Comparison of ENCODE assay signal across 1 cellular context in the genomic region with DNA sequence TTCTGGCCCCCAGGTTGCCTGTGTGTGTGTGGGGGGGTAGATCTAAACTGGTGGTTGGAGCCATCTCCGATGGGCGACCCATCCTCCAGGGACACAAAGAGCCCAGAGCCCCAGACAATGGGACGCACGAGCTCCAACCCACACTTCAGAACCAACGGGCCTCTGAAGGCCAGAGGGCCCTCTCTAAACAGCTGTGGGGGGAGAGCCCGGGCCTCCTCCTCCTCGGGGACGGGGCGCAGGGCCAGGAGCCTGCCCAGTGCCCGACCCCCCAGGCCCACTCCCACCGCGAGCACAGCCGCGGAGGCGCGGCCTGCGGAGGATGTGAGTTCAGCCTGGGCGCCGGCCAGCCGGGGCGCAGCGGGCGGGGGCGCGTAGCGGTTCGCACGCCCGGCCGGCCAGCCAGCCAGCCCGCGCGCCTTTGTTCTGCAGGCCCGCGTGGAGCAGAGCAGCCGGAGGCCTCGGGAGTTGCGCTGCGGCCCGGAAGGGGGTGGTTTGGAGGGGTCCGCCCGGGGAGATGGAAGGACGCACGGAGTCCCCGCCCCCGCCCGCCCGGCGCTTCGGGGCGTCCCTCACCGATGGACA.
TF ChIP-seq lines count a peak whose summit lies in the region.

No MANE protein-coding gene starts in this region.

TF ChIP-seq in IMR-90, 13 proteins besides CTCF, POLR2A, EP300 and RAD21 (continued from another document):
- TF ChIP-seq MAZ (IDR thresholded peaks at IDR 0.05; ENCODE audit: borderline replicate concordance, low read depth, low read length): no peak
- TF ChIP-seq RCOR1 (IDR thresholded peaks at IDR 0.05; ENCODE audit: insufficient replicate concordance, low read length): no peak
- no peak for TF ChIP-seq FOS (IDR thresholded peaks at IDR 0.05; ENCODE audit: low read depth, low read length)
- no peak for TF ChIP-seq USF2 (IDR thresholded peaks at IDR 0.05; ENCODE audit: low read depth, low read length)
- no peak for TF ChIP-seq SMC3 (IDR thresholded peaks at IDR 0.05; ENCODE audit: low read depth, low read length)
- TF ChIP-seq BHLHE40 (IDR thresholded peaks at IDR 0.05; ENCODE audit: low read depth, low read length): no peak
- no peak for TF ChIP-seq CEBPB (IDR thresholded peaks at IDR 0.05; ENCODE audit: low read depth, low read length)
- TF ChIP-seq RFX5 (IDR thresholded peaks at IDR 0.05; ENCODE audit: low read depth, low read length): no peak
- TF ChIP-seq MAFK (IDR thresholded peaks at IDR 0.05; ENCODE audit: low read depth, low read length): no peak
- no peak for TF ChIP-seq ELK1 (IDR thresholded peaks at IDR 0.05; ENCODE audit: borderline replicate concordance, low read depth, low read length)
TF ChIP-seq in IMR-90: peak in this region for 0.
